ENCODE assay signal across 8 cellular contexts in the genomic region with DNA sequence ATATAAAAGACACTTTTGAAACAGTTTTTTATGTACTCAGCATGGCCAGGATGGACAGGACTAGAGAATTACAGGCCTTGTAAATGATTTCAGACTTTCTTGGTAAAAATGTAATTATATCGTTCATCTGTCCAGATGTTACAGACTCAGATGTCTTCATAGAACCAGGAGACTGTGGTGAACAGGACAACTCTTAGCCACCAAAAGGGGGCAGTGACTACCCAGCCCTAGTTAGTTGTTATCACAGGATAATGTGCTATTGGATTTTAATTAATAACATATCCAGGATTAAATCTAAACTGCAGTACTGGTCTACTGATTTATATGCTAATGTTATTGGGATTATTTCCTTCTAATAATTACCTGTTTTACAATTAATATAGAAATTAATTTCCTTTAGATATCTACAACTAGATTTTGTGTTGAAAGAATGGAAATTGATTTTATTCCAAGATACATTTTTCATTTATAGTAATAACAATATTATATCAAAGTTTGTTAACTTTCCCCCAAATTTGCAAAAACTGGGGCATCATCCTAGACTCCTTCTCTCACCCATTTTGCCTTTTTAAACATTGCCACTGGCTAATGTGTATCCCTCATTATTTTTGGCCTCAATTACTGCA.
A peak's percentile ranks its signal among the peaks of the same experiment; 100 is the strongest.
DNase-seq lines count a peak whose midpoint lies in the region; ATAC-seq and TF ChIP-seq lines count a peak whose summit lies in the region.

No MANE protein-coding gene starts in this region.

- no peaks in the 10 kb centered on the region for H3K27me3 ChIP-seq in AG04450 (ENCODE audit: control insufficient read depth, insufficient read depth, low read length)

- CTCF ChIA-PET in AG04450 (lab: Charles Lee) = interaction anchor here (0.7 to 3.8 kb wide), 6 partner anchors 21 to 294 kb away, joined by 3 to 48 read pairs (median 4); no protein-coding TSS in a partner anchor
- CTCF ChIA-PET in RWPE1 (lab: Yijun Ruan, JAX) = interaction anchor here (1.4 to 1.8 kb wide), 2 partner anchors 67 to 285 kb away, joined by 3 to 4 read pairs; no protein-coding TSS in a partner anchor

- POLR2A ChIA-PET in AG04450 (lab: Yijun Ruan, JAX) = no interaction called here
- POLR2A ChIA-PET in RWPE1 (lab: Yijun Ruan, JAX; ENCODE audit: low non-redundant PET) = no interaction called here

- DNase-seq in AG04450 (ENCODE audit: low read depth, low spot score) = peak; percentile 34
- peak; percentile 27 for DNase-seq in GM12865 (ENCODE audit: low read depth)
- peak; percentile 33 for DNase-seq in RWPE1 (ENCODE audit: low spot score)
- DNase-seq in fibroblast of the aortic adventitia (ENCODE audit: low read depth) = peak; percentile 77
- DNase-seq in pons (ENCODE audit: low spot score) = peak; percentile 82
- no peak for DNase-seq in NOMO-1 treated with dmso at 0.1 percent for 144 hours (lab: John Stamatoyannopoulos, UW; ENCODE audit: unreplicated experiment)

- H3K27ac ChIP-seq in AG04450 (ENCODE audit: low read depth, low read length) (no peak overlapping the region), RWPE1 (no peak overlapping the region)

- H3K9me3 ChIP-seq in AG04450 (ENCODE audit: control insufficient read depth, insufficient read depth, low read length) = no peaks in the 10 kb centered on the region

- ATAC-seq in GM21381 (IDR thresholded peaks at IDR 0.05; ENCODE audit: unreplicated experiment) (no peak), HG03342 (IDR thresholded peaks at IDR 0.05; ENCODE audit: unreplicated experiment) (no peak)

- TF ChIP-seq CTCF in AG04450 (IDR thresholded peaks at IDR 0.05; ENCODE audit: low read depth, low read length) (peak; percentile 83), GM12865 (IDR thresholded peaks at IDR 0.05; ENCODE audit: insufficient read depth, low read depth, low read length, missing control alignments) (peak; percentile 45), RWPE1 (conservative IDR thresholded peaks at IDR 0.05; ENCODE audit: low read depth) (peak; percentile 67), fibroblast of the aortic adventitia (IDR thresholded peaks at IDR 0.05; ENCODE audit: insufficient read depth, low read length) (peak; percentile 78)

- H3K4me3 ChIP-seq in AG04450 (ENCODE audit: low read depth, low read length) (no peak overlapping the region), GM12865 (ENCODE audit: low read depth, low read length) (no peak overlapping the region), fibroblast of the aortic adventitia (ENCODE audit: low read depth, low read length) (no peak overlapping the region)
